ENCODE assay signal across 8 cellular contexts in genomic region chr13:26785845-26786630, GRCh38. TPM values are rescaled to one million over a fixed set of nuclear protein-coding genes. Genes with fewer than 3 reads are reported as not detected.
A peak's percentile ranks its signal among the peaks of the same experiment; 100 is the strongest.
DNase-seq lines count a peak whose midpoint lies in the region; ATAC-seq, FAIRE-seq and TF ChIP-seq lines count a peak whose summit lies in the region.

No MANE protein-coding gene starts in this region.

- TF ChIP-seq POLR2A in erythroblast (IDR thresholded peaks at IDR 0.05; ENCODE audit: low read length) (peak; percentile 39), GM12891 (IDR thresholded peaks at IDR 0.05; ENCODE audit: low read depth, low read length) (no peak)

- peak overlapping the region; percentile 64 for H2AFZ ChIP-seq in DND-41 (ENCODE audit: low read depth, low read length)

- peaks cover 2% of the 10 kb centered on the region for H3K9me3 ChIP-seq in DND-41 (ENCODE audit: insufficient read depth, low read length, severe bottlenecking)

- peak; percentile 80 for DNase-seq in DND-41
- DNase-seq in WTC11 (ENCODE audit: low spot score), result peak; percentile 41
- no peak for DNase-seq in erythroblast (lab: John Stamatoyannopoulos, UW)
- peak; percentile 33 for DNase-seq in stimulated activated CD4-positive, alpha-beta T cell treated with anti-CD3 and anti-CD28 coated beads, Interleukin-12 subunit alpha, Interleukin-12 subunit beta, amount 100 ng/mL, for 4 hours
- DNase-seq in GM12891 (ENCODE audit: insufficient read length, low spot score), result no peak

- H3K36me3 ChIP-seq in DND-41 (ENCODE audit: insufficient read depth, low read length), result no peaks in the 10 kb centered on the region

- ATAC-seq in DND-41 (ENCODE audit: insufficient read depth, low read depth), result peak; percentile 94
- peak; percentile 89 for ATAC-seq in WTC11
- ATAC-seq in HG03135 (IDR thresholded peaks at IDR 0.05; ENCODE audit: unreplicated experiment), result no peak
- ATAC-seq in GM21447 (IDR thresholded peaks at IDR 0.05; ENCODE audit: unreplicated experiment), result no peak

- CTCF ChIA-PET in WTC11 (lab: Charles Lee), result interaction anchor here (0.9 to 3.5 kb wide), 2 partner anchors 87 to 601 kb away, joined by 4 to 14 read pairs; no protein-coding TSS in a partner anchor

- H3K27ac ChIP-seq in DND-41 (ENCODE audit: low read length), result peak overlapping the region; percentile 32; the same call in 1 of the 2 replicates

- H3K9me3 Mint-ChIP-seq in IgD-negative memory B cell, result peaks cover 0 to 7% (median 6%) of the 10 kb centered on the region in 3 donors
- peaks cover 15% of the 10 kb centered on the region for H3K9me3 Mint-ChIP-seq in WTC11

- H3K4me3 ChIP-seq in DND-41 (ENCODE audit: low read depth in 1 of 2, low read length in 2 of 2), result peak overlapping the region in 1 of 2 experiments; percentile 52; a peak in 2 of 4 replicates

- peaks cover 4% of the 10 kb centered on the region for H3K27me3 Mint-ChIP-seq in IgD-negative memory B cell
- H3K27me3 Mint-ChIP-seq in WTC11 (ENCODE audit: low read depth), result no peaks in the 10 kb centered on the region; the same call in none of the 2 replicates

- FAIRE-seq in GM12891 (lab: Jason Lieb, UNC), result no peak

- no peaks in the 10 kb centered on the region for H4K20me1 ChIP-seq in DND-41 (ENCODE audit: insufficient read depth, low read length)

- peak overlapping the region; percentile 83 to 97 (median 92) for H3K4me3 Mint-ChIP-seq in IgD-negative memory B cell
- peak overlapping the region; percentile 68 for H3K4me3 Mint-ChIP-seq in WTC11

- peak overlapping the region; percentile 43 for H3K9ac ChIP-seq in DND-41 (ENCODE audit: low read depth, low read length)

- H3K4me1 Mint-ChIP-seq in IgD-negative memory B cell, result peaks cover 6 to 22% (median 20%) of the 10 kb centered on the region in 3 donors
- H3K4me1 Mint-ChIP-seq in WTC11, result peaks cover 29% of the 10 kb centered on the region

- TF ChIP-seq CTCF in DND-41 (IDR thresholded peaks at IDR 0.05; ENCODE audit: borderline replicate concordance, extremely low read depth, low read length, poor library complexity, severe bottlenecking) (no peak), WTC11 (IDR thresholded peaks at IDR 0.05) (no peak)

- H3K27ac Mint-ChIP-seq in IgD-negative memory B cell, result peak overlapping the region; percentile 56 to 92 (median 91)
- no peak overlapping the region for H3K27ac Mint-ChIP-seq in WTC11

- no peaks in the 10 kb centered on the region for H3K79me2 ChIP-seq in DND-41 (ENCODE audit: insufficient read depth, low read length)

- POLR2A ChIA-PET in WTC11 (lab: Charles Lee), result no interaction called here

- peaks cover 6% of the 10 kb centered on the region for H3K27me3 ChIP-seq in DND-41 (ENCODE audit: insufficient read depth, low read length, poor library complexity)

- peaks cover 20% of the 10 kb centered on the region for H3K4me1 ChIP-seq in DND-41 (ENCODE audit: insufficient read depth, low read length)

- H3K36me3 Mint-ChIP-seq in IgD-negative memory B cell, result no peaks in the 10 kb centered on the region
- H3K36me3 Mint-ChIP-seq in WTC11, result no peaks in the 10 kb centered on the region

- peak overlapping the region; percentile 63 for H3K4me2 ChIP-seq in DND-41 (ENCODE audit: insufficient read depth, low read length)

TF ChIP-seq in WTC11, 78 proteins besides CTCF, POLR2A, EP300 and RAD21:
- TF ChIP-seq PRDM15 (CRISPR knock-in tag; IDR thresholded peaks at IDR 0.05) (peak; percentile 32; the same call in 1 of the 2 replicates), TEAD4 (CRISPR knock-in tag; IDR thresholded peaks at IDR 0.05) (no peak), SP1 (CRISPR knock-in tag; conservative IDR thresholded peaks at IDR 0.05) (peak; percentile 30; the same call in 1 of the 2 replicates), ZNF263 (CRISPR knock-in tag; IDR thresholded peaks at IDR 0.05; ENCODE audit: low read depth) (no peak)

TF ChIP-seq in GM12891, 5 proteins besides CTCF, POLR2A, EP300 and RAD21:
- no peak for TF ChIP-seq TAF1 (IDR thresholded peaks at IDR 0.05; ENCODE audit: low read depth, low read length)
- TF ChIP-seq SPI1 (IDR thresholded peaks at IDR 0.05; ENCODE audit: low read depth, low read length), result no peak
- TF ChIP-seq POU2F2 (IDR thresholded peaks at IDR 0.05; ENCODE audit: low read depth, low read length), result no peak

RNA-seq across cellular contexts. Expression of gene GPR12, which starts 25.5 kb away (rescaled TPM):
- not detected for polyA plus RNA-seq in IgD-negative memory B cell
- 0.07 to 0.09 TPM in 2 of 3 replicates, not detected in the other for total RNA-seq in WTC11 (2021)
- polyA plus RNA-seq in GM12891 (2012; ENCODE audit: low read depth, missing spikeins), result not detected

Comparison
In these comparisons a context has a peak if more than half of its experiments do, and no peak if none do; other contexts are left out.
1. ATAC-seq: peak in DND-41 (single experiment) and WTC11 (single experiment); none in HG03135 (single experiment) and GM21447 (single experiment).
2. DNase-seq: peak in DND-41 (single experiment), WTC11 (single experiment) and stimulated activated CD4-positive, alpha-beta T cell treated with anti-CD3 and anti-CD28 coated beads, Interleukin-12 subunit alpha, Interleukin-12 subunit beta, amount 100 ng/mL, for 4 hours (single experiment); none in erythroblast (0 of 2) and GM12891 (single experiment).